In the genomic region with DNA sequence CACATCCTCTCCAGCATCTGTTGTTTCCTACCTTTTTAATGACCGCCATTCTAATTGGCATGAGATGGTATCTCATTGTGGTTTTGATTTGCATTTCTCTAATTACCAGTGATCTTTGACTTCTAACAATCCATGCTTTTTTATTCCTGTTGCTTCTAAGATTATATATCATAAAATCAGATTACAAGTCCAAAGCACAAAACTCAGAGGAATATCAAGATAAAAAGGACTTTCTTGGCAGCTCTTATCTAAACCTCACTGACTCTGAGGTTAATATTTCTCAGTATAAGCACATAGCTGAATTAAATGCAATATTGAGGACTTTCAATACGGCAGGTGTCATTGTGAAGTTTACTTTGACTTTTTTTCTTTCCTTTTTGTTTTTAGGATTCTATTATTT, we compare ENCODE assay signal across 18 cellular contexts. TPM values are rescaled to one million over a fixed set of nuclear protein-coding genes. Genes with fewer than 3 reads are reported as not detected.
A peak's percentile ranks its signal among the peaks of the same experiment; 100 is the strongest.
DNase-seq lines count a peak whose midpoint lies in the region; ATAC-seq and TF ChIP-seq lines count a peak whose summit lies in the region.
"Had no signal": no experiment of that assay in that cellular context is flagged by ENCODE, and none has a peak within 500 bp of the region (broad histone marks: within the 10 kb centered on the region; RNA-seq: fewer than 3 reads in every experiment).

No MANE protein-coding gene starts in this region.

- H3K27ac ChIP-seq in WERI-Rb-1 = no peak overlapping the region
- H3K27ac ChIP-seq: 22Rv1; A549; BLaER1 treated with 17β-estradiol and CSF1 and Interleukin-3, amounts not matched to agents 10 nM and 100 nM; C4-2B had no signal

- H3K36me3 ChIP-seq in mucosa of descending colon (ENCODE audit: low read depth) (no peaks in the 10 kb centered on the region), WERI-Rb-1 (no peaks in the 10 kb centered on the region)
- H3K36me3 ChIP-seq: BLaER1 treated with 17β-estradiol and CSF1 and Interleukin-3, amounts not matched to agents 10 nM and 100 nM had no signal

- H3K4me3 ChIP-seq in mucosa of descending colon (no peak overlapping the region), WERI-Rb-1 (ENCODE audit: low read depth, low read length) (no peak overlapping the region)
- H3K4me3 ChIP-seq: A549; BLaER1 treated with 17β-estradiol and CSF1 and Interleukin-3, amounts not matched to agents 10 nM and 100 nM had no signal

- peaks cover 4% of the 10 kb centered on the region for H3K27me3 ChIP-seq in WERI-Rb-1 (ENCODE audit: insufficient read depth, low read depth, severe bottlenecking)
- H3K27me3 ChIP-seq: BLaER1 treated with 17β-estradiol and CSF1 and Interleukin-3, amounts not matched to agents 10 nM and 100 nM had no signal

- no peaks in the 10 kb centered on the region for H3K4me1 ChIP-seq in mucosa of descending colon (ENCODE audit: low read depth)
- H3K4me1 ChIP-seq: A549, Caco-2 had no signal

- peak; percentile 71 for ATAC-seq in mucosa of descending colon
- ATAC-seq in GM18858 (IDR thresholded peaks at IDR 0.05; ENCODE audit: unreplicated experiment) = no peak
- ATAC-seq: A549; CD8-positive, alpha-beta T cell had no signal

- H3K9me3 ChIP-seq in mucosa of descending colon = no peaks in the 10 kb centered on the region
- no peaks in the 10 kb centered on the region for H3K9me3 ChIP-seq in WERI-Rb-1 (ENCODE audit: severe bottlenecking)
- H3K9me3 ChIP-seq: A549; BLaER1 treated with 17β-estradiol and CSF1 and Interleukin-3, amounts not matched to agents 10 nM and 100 nM; Caco-2 had no signal

- TF ChIP-seq CTCF in mucosa of descending colon (IDR thresholded peaks at IDR 0.05) (no peak), WERI-Rb-1 (IDR thresholded peaks at IDR 0.05; ENCODE audit: low read depth, low read length) (no peak)

- intact Hi-C loops in mucosa of descending colon (cut with DNase I, micrococcal nuclease) = no loop called here

- DNase-seq in NCI-H526 (lab: John Stamatoyannopoulos, UW) (peak; percentile 14 to 32), NCI-H69 (lab: John Stamatoyannopoulos, UW) (peak; percentile 54), mucosa of descending colon (no peak), WERI-Rb-1 (no peak)
- DNase-seq in stimulated activated CD4-positive, alpha-beta T cell treated with anti-CD3 and anti-CD28 coated beads, Interleukin-2, amount 100 ng/mL, for 24 hours = no peak
- DNase-seq: AML-193; Caco-2; Calu3; CD4-positive, alpha-beta T cell; CD8-positive, alpha-beta T cell; DMS79 treated with DMSO at 0.1 percent for 48 hours; GF-D8 had no signal

RNA-seq across cellular contexts. Expression of a gene that starts 11.4 kb away (rescaled TPM):
- total RNA-seq in mucosa of descending colon = under 1 TPM; 0.13 to 0.58 (median 0.22) TPM
- total RNA-seq: B cell; Calu3; CD4-positive, alpha-beta T cell; CD8-positive, alpha-beta T cell had no signal

Comparison
In these comparisons a context has a peak if more than half of its experiments do, and no peak if none do; other contexts are left out.
1. DNase-seq: peak in NCI-H526 (2 of 2) and NCI-H69 (single experiment); none in mucosa of descending colon (0 of 3), stimulated activated CD4-positive, alpha-beta T cell treated with anti-CD3 and anti-CD28 coated beads, Interleukin-2, amount 100 ng/mL, for 24 hours (0 of 2) and WERI-Rb-1 (single experiment).